In the genomic region with DNA sequence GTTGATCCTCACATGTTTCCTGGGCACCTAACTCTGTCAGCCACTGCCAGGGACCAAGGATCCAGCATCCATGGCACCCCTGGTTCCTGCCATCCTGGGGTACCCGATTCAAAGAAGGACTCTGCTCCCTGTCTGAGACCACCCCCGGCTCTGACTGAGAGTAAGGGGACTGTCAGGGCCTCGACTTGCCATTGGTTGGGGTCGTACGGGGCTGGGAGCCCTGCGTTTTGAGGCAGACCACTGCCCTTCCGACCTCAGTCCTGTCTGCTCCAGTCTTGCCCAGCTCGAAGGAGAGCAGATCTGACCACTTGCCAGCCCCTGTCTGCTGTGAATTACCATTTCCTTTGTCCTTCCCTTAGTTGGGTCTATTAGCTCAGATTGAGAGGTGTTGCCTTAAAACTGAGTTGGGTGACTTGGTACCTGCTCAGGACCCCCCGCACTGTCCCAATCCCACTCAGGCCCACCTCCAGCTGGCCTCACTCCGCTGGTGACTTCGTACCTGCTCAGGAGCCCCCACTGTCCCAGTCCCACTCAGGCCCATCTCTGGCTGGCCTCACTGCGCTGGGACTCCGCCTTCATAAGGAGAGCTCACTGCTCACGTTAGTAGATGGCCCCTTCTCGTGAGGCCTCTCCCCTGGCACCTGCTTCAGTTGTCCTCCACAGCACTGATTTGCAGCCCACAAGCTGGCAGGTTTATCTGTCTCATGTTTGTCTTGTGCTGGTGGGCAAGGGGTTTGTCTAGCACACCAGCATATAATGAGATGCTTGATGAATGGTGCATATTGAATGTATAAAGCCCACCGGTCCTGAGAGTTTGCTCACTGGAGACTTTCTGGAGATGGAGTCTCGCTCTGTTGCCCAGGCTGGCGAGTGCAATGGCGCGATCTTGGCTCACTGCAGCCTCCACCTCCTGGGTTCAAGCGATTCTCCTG, we compare ENCODE assay signal across 12 cellular contexts. TPM values are rescaled to one million over a fixed set of nuclear protein-coding genes. Genes with fewer than 3 reads are reported as not detected.
DNase-seq lines count a peak whose midpoint lies in the region; ATAC-seq, FAIRE-seq and TF ChIP-seq lines count a peak whose summit lies in the region.
"Had no signal": no experiment of that assay in that cellular context is flagged by ENCODE, and none has a peak within 500 bp of the region (broad histone marks: within the 10 kb centered on the region; RNA-seq: fewer than 3 reads in every experiment).

No MANE protein-coding gene starts in this region.

- no peaks in the 10 kb centered on the region for H3K27me3 ChIP-seq in endothelial cell of umbilical vein (ENCODE audit: control insufficient read depth in 2 of 2, insufficient read depth in 2 of 2, low read length in 2 of 2)
- H3K27me3 ChIP-seq in upper lobe of left lung: no peaks in the 10 kb centered on the region
- no peaks in the 10 kb centered on the region for H3K27me3 ChIP-seq in heart left ventricle
- H3K27me3 ChIP-seq: tibial artery had no signal

- no peaks in the 10 kb centered on the region for H3K27me3 Mint-ChIP-seq in activated naive CD4-positive, alpha-beta T cell treated with anti-CD3 and anti-CD28 coated beads, Interleukin-2, amount 50 U/mL, for 24 hours
- H3K27me3 Mint-ChIP-seq in T-cell: no peaks in the 10 kb centered on the region
- no peaks in the 10 kb centered on the region for H3K27me3 Mint-ChIP-seq in stimulated activated memory B cell treated with anti-CD40 and anti-IgM and Interleukin-4, amounts not matched to agents 10 μg/mL and 1 μg/mL and 100 μg/mL, for 72 hours

- no peaks in the 10 kb centered on the region for H3K9me3 Mint-ChIP-seq in activated naive CD4-positive, alpha-beta T cell treated with anti-CD3 and anti-CD28 coated beads, Interleukin-2, amount 50 U/mL, for 24 hours
- H3K9me3 Mint-ChIP-seq in T-cell: no peaks in the 10 kb centered on the region
- H3K9me3 Mint-ChIP-seq in stimulated activated memory B cell treated with anti-CD40 and anti-IgM and Interleukin-4, amounts not matched to agents 10 μg/mL and 1 μg/mL and 100 μg/mL, for 72 hours: no peaks in the 10 kb centered on the region

- H3K36me3 ChIP-seq in endothelial cell of umbilical vein (ENCODE audit: control insufficient read depth in 2 of 2, extremely low read depth in 1 of 2, insufficient read depth in 2 of 2, low read length in 2 of 2) (peaks cover 14 to 30% of the 10 kb centered on the region in 2 experiments), upper lobe of left lung (peaks cover 12 to 54% (median 41%) of the 10 kb centered on the region in 4 donors), heart left ventricle (peaks cover 0 to 62% (median 48%) of the 10 kb centered on the region in 9 donors)

- H3K4me1 ChIP-seq in endothelial cell of umbilical vein (ENCODE audit: control insufficient read depth, extremely low read depth, insufficient read depth, low read length) (peaks cover 25% of the 10 kb centered on the region), upper lobe of left lung (peaks cover 30 to 45% (median 31%) of the 10 kb centered on the region in 4 donors), heart left ventricle (peaks cover 9 to 47% (median 33%) of the 10 kb centered on the region in 12 donors)

- H2AFZ ChIP-seq in endothelial cell of umbilical vein (ENCODE audit: low read depth, low read length): no peak overlapping the region

- H3K4me1 Mint-ChIP-seq in activated naive CD4-positive, alpha-beta T cell treated with anti-CD3 and anti-CD28 coated beads, Interleukin-2, amount 50 U/mL, for 24 hours: peaks cover 36% of the 10 kb centered on the region
- peaks cover 56 to 62% (median 57%) of the 10 kb centered on the region in 3 donors for H3K4me1 Mint-ChIP-seq in T-cell
- peaks cover 61% of the 10 kb centered on the region for H3K4me1 Mint-ChIP-seq in stimulated activated memory B cell treated with anti-CD40 and anti-IgM and Interleukin-4, amounts not matched to agents 10 μg/mL and 1 μg/mL and 100 μg/mL, for 72 hours

- intact Hi-C loops in endothelial cell of umbilical vein (cut with micrococcal nuclease) (loop anchor here (10.0 kb wide), 2 partner anchors 215 to 245 kb away; a partner anchor contains a TSS), heart left ventricle (cut with DNase I) (loop anchor here in 2 of 10 donors (10.0 kb wide), 2 partner anchors 85 to 245 kb away; no protein-coding TSS in a partner anchor)

- no peak for DNase-seq in activated naive CD4-positive, alpha-beta T cell treated with Interleukin-2 at 50 U/mL for 16 hours
- DNase-seq in T-cell (no peak), endothelial cell of umbilical vein (ENCODE audit: low read depth, low spot score) (no peak), upper lobe of left lung (no peak), heart left ventricle (no peak)
- DNase-seq: SHP77 treated with DMSO at 0.1 percent for 48 hours, tibial artery had no signal

- no peak for ATAC-seq in T-cell (replicated peaks in 1 of 4)
- ATAC-seq in stimulated activated memory B cell treated with anti-CD40 and anti-IgM and Interleukin-4, amounts not matched to agents 10 μg/mL and 1 μg/mL and 100 μg/mL, for 72 hours: no peak
- no peak for ATAC-seq in upper lobe of left lung (ENCODE audit: low FRiP score in 2 of 2)
- ATAC-seq in heart left ventricle: no peak
- ATAC-seq in HG03139 (IDR thresholded peaks at IDR 0.05; ENCODE audit: unreplicated experiment): no peak
- ATAC-seq: sciatic nerve had no signal

- no peak for TF ChIP-seq CTCF in endothelial cell of umbilical vein (IDR thresholded peaks at IDR 0.05; ENCODE audit: extremely low read depth in 1 of 2, insufficient read depth in 1 of 2, low read depth in 1 of 2, low read length in 2 of 2)
- TF ChIP-seq CTCF in upper lobe of left lung (IDR thresholded peaks at IDR 0.05): no peak
- no peak for TF ChIP-seq CTCF in heart left ventricle (IDR thresholded peaks at IDR 0.05)

- dilution Hi-C loops in endothelial cell of umbilical vein (cut with MboI; ENCODE audit: extremely low pct_ligation_motif_present, low sequenced_read_pairs): no loop called here

- peaks cover 41% of the 10 kb centered on the region for H3K79me2 ChIP-seq in endothelial cell of umbilical vein (ENCODE audit: control insufficient read depth, insufficient read depth, low read length)

- no peak overlapping the region for H3K27ac ChIP-seq in endothelial cell of umbilical vein (ENCODE audit: insufficient read depth, low read depth, low read length)
- H3K27ac ChIP-seq in upper lobe of left lung: no peak overlapping the region
- H3K27ac ChIP-seq in heart left ventricle: no peak overlapping the region
- H3K27ac ChIP-seq: tibial artery had no signal

- WGBS in upper lobe of left lung, 2 donors: 87% methylated on average over 13 to 21 of the region's 21 CpGs
- 81 to 86% (median 83%) methylated on average over 20 to 21 of the region's 21 CpGs for WGBS in heart left ventricle, 4 donors

- POLR2A ChIA-PET in T-cell (lab: Charles Lee): interaction anchor here in 1 of 2 donors (0.7 kb wide), 1 partner anchor 18 kb away, joined by 3 read pairs; no protein-coding TSS in a partner anchor
- POLR2A ChIA-PET in endothelial cell of umbilical vein (lab: Charles Lee): interaction anchor here (0.5 to 1.4 kb wide), 4 partner anchors 14 to 246 kb away, joined by 3 to 5 read pairs (median 4); a partner anchor contains a TSS

- H3K9ac ChIP-seq in endothelial cell of umbilical vein (replicated peaks; ENCODE audit: extremely low read depth, insufficient read depth, low read length): no peak overlapping the region

- H3K27ac Mint-ChIP-seq in activated naive CD4-positive, alpha-beta T cell treated with anti-CD3 and anti-CD28 coated beads, Interleukin-2, amount 50 U/mL, for 24 hours: peak overlapping the region; percentile 80
- peak overlapping the region; percentile 45 to 55 for H3K27ac Mint-ChIP-seq in T-cell
- H3K27ac Mint-ChIP-seq in stimulated activated memory B cell treated with anti-CD40 and anti-IgM and Interleukin-4, amounts not matched to agents 10 μg/mL and 1 μg/mL and 100 μg/mL, for 72 hours: peak overlapping the region; percentile 52

- no peak overlapping the region for H3K4me3 ChIP-seq in endothelial cell of umbilical vein (replicated peaks in 1 of 3; ENCODE audit: insufficient read depth in 1 of 3, low read depth in 1 of 3, low read length in 3 of 3)
- H3K4me3 ChIP-seq in upper lobe of left lung: no peak overlapping the region
- no peak overlapping the region for H3K4me3 ChIP-seq in heart left ventricle
- H3K4me3 ChIP-seq: tibial artery had no signal

- no peak for FAIRE-seq in endothelial cell of umbilical vein (lab: Jason Lieb, UNC)

- H3K9me1 ChIP-seq in endothelial cell of umbilical vein (replicated peaks; ENCODE audit: control insufficient read depth, extremely low read depth, insufficient read depth, low read length): no peaks in the 10 kb centered on the region

- no peak overlapping the region for H3K4me2 ChIP-seq in endothelial cell of umbilical vein (ENCODE audit: insufficient read depth, low read length)

- H3K36me3 Mint-ChIP-seq in activated naive CD4-positive, alpha-beta T cell treated with anti-CD3 and anti-CD28 coated beads, Interleukin-2, amount 50 U/mL, for 24 hours: peaks cover 29% of the 10 kb centered on the region
- H3K36me3 Mint-ChIP-seq in T-cell: peaks cover 36% of the 10 kb centered on the region
- peaks cover 53% of the 10 kb centered on the region for H3K36me3 Mint-ChIP-seq in stimulated activated memory B cell treated with anti-CD40 and anti-IgM and Interleukin-4, amounts not matched to agents 10 μg/mL and 1 μg/mL and 100 μg/mL, for 72 hours

- H3K9me3 ChIP-seq in endothelial cell of umbilical vein (replicated peaks; ENCODE audit: control insufficient read depth, insufficient read depth, low read length) (no peaks in the 10 kb centered on the region), upper lobe of left lung (no peaks in the 10 kb centered on the region), heart left ventricle (no peaks in the 10 kb centered on the region)
- H3K9me3 ChIP-seq: tibial artery had no signal

- peaks cover 4% of the 10 kb centered on the region for H4K20me1 ChIP-seq in endothelial cell of umbilical vein (replicated peaks; ENCODE audit: control insufficient read depth, extremely low read depth, insufficient read depth, low read length)

- BruUV-seq in endothelial cell of umbilical vein (replicated peaks; lab: Mats Ljungman, UMichigan): no TSS peak

- TF ChIP-seq EP300 in upper lobe of left lung (IDR thresholded peaks at IDR 0.05): no peak

- TF ChIP-seq POLR2A in endothelial cell of umbilical vein (IDR thresholded peaks at IDR 0.05; ENCODE audit: low read depth, low read length) (peak; percentile 40), upper lobe of left lung (IDR thresholded peaks at IDR 0.05) (no peak), heart left ventricle (IDR thresholded peaks at IDR 0.05) (no peak)

- H3K4me3 Mint-ChIP-seq in activated naive CD4-positive, alpha-beta T cell treated with anti-CD3 and anti-CD28 coated beads, Interleukin-2, amount 50 U/mL, for 24 hours: peak overlapping the region; percentile 70
- H3K4me3 Mint-ChIP-seq in T-cell: peak overlapping the region in 2 of 3 donors; percentile 44 to 45
- peak overlapping the region; percentile 27 for H3K4me3 Mint-ChIP-seq in stimulated activated memory B cell treated with anti-CD40 and anti-IgM and Interleukin-4, amounts not matched to agents 10 μg/mL and 1 μg/mL and 100 μg/mL, for 72 hours

- CTCF ChIA-PET in T-cell (lab: Charles Lee): interaction anchor here in 1 of 2 donors (0.9 kb wide), 1 partner anchor 10 kb away, joined by 3 read pairs; no protein-coding TSS in a partner anchor
- CTCF ChIA-PET in endothelial cell of umbilical vein (lab: Charles Lee): interaction anchor here (1.1 to 1.9 kb wide), 2 partner anchors 88 to 98 kb away, joined by 3 to 8 read pairs; no protein-coding TSS in a partner anchor

RNA-seq across cellular contexts. Expression of a gene that starts 3.9 kb away (rescaled TPM):
- 1,000 to 10,000 TPM; 3,465 to 4,436 (median 4,286) TPM for total RNA-seq in T-cell
- total RNA-seq in endothelial cell of umbilical vein: 1,738 and 1,872 TPM in 2 replicates
- polyA plus RNA-seq in endothelial cell of umbilical vein: 3,435 and 4,297 TPM in 2 replicates
- polyA plus RNA-seq in endothelial cell of umbilical vein (2011; cell fraction: cytosol; rRNA removed): 1,210 and 1,373 TPM in 2 replicates
- 305 and 363 TPM in 2 replicates for polyA plus RNA-seq in endothelial cell of umbilical vein (2011; cell fraction: nucleus; rRNA removed)
- 1,144 and 2,986 TPM in 2 replicates for polyA plus RNA-seq in endothelial cell of umbilical vein (2012)
- polyA minus RNA-seq in endothelial cell of umbilical vein: 326 and 442 TPM in 2 replicates
- 1,684 TPM for polyA minus RNA-seq in endothelial cell of umbilical vein (2011; cell fraction: cytosol; rRNA and poly(A)+ RNA removed)
- 64.9 and 129 TPM in 2 replicates for polyA minus RNA-seq in endothelial cell of umbilical vein (2011; cell fraction: nucleus; rRNA and poly(A)+ RNA removed)
- 1,000 to 10,000 TPM in 2 of 6 donors, 100 to 1,000 TPM in 4; 308 to 1,892 (median 534) TPM for total RNA-seq in upper lobe of left lung
- total RNA-seq in heart left ventricle: 1,000 to 10,000 TPM in 1 of 9 donors, 100 to 1,000 TPM in 8; 196 to 1,019 (median 565) TPM
- 1,000 to 10,000 TPM in 1 of 2 donors, 100 to 1,000 TPM in 1; 768 to 1,391 TPM for polyA plus RNA-seq in heart left ventricle

RNA-seq across cellular contexts. Expression of a gene that starts 5.6 kb away (rescaled TPM):
- 10 to 100 TPM; 10.8 to 23.2 (median 20.0) TPM for total RNA-seq in T-cell
- total RNA-seq in endothelial cell of umbilical vein: 0.35 TPM in 1 of 2 replicates, not detected in the other
- 0.18 TPM in 1 of 2 replicates, not detected in the other for polyA plus RNA-seq in endothelial cell of umbilical vein
- polyA plus RNA-seq in endothelial cell of umbilical vein (2011; cell fraction: cytosol; rRNA removed): not detected in 2 replicates
- not detected in 2 replicates for polyA plus RNA-seq in endothelial cell of umbilical vein (2011; cell fraction: nucleus; rRNA removed)
- not detected in 2 replicates for polyA plus RNA-seq in endothelial cell of umbilical vein (2012)
- polyA minus RNA-seq in endothelial cell of umbilical vein: not detected in 2 replicates
- polyA minus RNA-seq in endothelial cell of umbilical vein (2011; cell fraction: cytosol; rRNA and poly(A)+ RNA removed): 22.5 TPM
- not detected in 2 replicates for polyA minus RNA-seq in endothelial cell of umbilical vein (2011; cell fraction: nucleus; rRNA and poly(A)+ RNA removed)
- 10 to 100 TPM; 22.0 to 54.6 (median 36.0) TPM for total RNA-seq in upper lobe of left lung
- 1 to 10 TPM in 2 of 9 donors, under 1 TPM in 5, not detected in 2; 0.35 to 2.2 (median 0.56) TPM for total RNA-seq in heart left ventricle
- not detected for polyA plus RNA-seq in heart left ventricle

RNA-seq across cellular contexts. Expression of a gene that starts 13.0 kb away (rescaled TPM):
- total RNA-seq in T-cell (not detected), endothelial cell of umbilical vein (not detected in 2 replicates), upper lobe of left lung (10 to 100 TPM in 4 of 6 donors, 1 to 10 TPM in 1, under 1 TPM in 1; 0.92 to 48.6 (median 20.9) TPM), heart left ventricle (not detected)
- polyA plus RNA-seq in endothelial cell of umbilical vein (not detected in 2 replicates), heart left ventricle (not detected)
- not detected in 2 replicates for polyA plus RNA-seq in endothelial cell of umbilical vein (2011; cell fraction: cytosol; rRNA removed)
- 0.32 TPM in 1 of 2 replicates, not detected in the other for polyA plus RNA-seq in endothelial cell of umbilical vein (2011; cell fraction: nucleus; rRNA removed)
- polyA plus RNA-seq in endothelial cell of umbilical vein (2012): not detected in 2 replicates
- polyA minus RNA-seq in endothelial cell of umbilical vein: not detected in 2 replicates
- polyA minus RNA-seq in endothelial cell of umbilical vein (2011; cell fraction: cytosol; rRNA and poly(A)+ RNA removed): not detected
- polyA minus RNA-seq in endothelial cell of umbilical vein (2011; cell fraction: nucleus; rRNA and poly(A)+ RNA removed): not detected in 2 replicates
- total RNA-seq: NCI-H460, sciatic nerve had no signal

RNA-seq across cellular contexts. Expression of a gene that starts 17.9 kb away (rescaled TPM):
- total RNA-seq in T-cell (10 to 100 TPM; 27.5 to 75.2 (median 35.1) TPM), endothelial cell of umbilical vein (244 and 257 TPM in 2 replicates), upper lobe of left lung (10 to 100 TPM in 5 of 6 donors, 1 to 10 TPM in 1; 6.5 to 31.6 (median 19.0) TPM), heart left ventricle (10 to 100 TPM; 16.5 to 51.8 (median 29.1) TPM)
- polyA plus RNA-seq in endothelial cell of umbilical vein (176 and 183 TPM in 2 replicates), heart left ventricle (10 to 100 TPM; 10.9 to 27.3 TPM)
- polyA plus RNA-seq in endothelial cell of umbilical vein (2011; cell fraction: cytosol; rRNA removed): 229 and 241 TPM in 2 replicates
- polyA plus RNA-seq in endothelial cell of umbilical vein (2011; cell fraction: nucleus; rRNA removed): 60.3 and 79.3 TPM in 2 replicates
- polyA plus RNA-seq in endothelial cell of umbilical vein (2012): 69.9 and 111 TPM in 2 replicates
- polyA minus RNA-seq in endothelial cell of umbilical vein: 50.8 and 52.2 TPM in 2 replicates
- 321 TPM for polyA minus RNA-seq in endothelial cell of umbilical vein (2011; cell fraction: cytosol; rRNA and poly(A)+ RNA removed)
- 11.8 and 16.4 TPM in 2 replicates for polyA minus RNA-seq in endothelial cell of umbilical vein (2011; cell fraction: nucleus; rRNA and poly(A)+ RNA removed)

RNA-seq across cellular contexts. Expression of a gene that starts 19.4 kb away (rescaled TPM):
- total RNA-seq in T-cell (under 1 TPM in 2 of 5 donors, not detected in 3; 0.53 to 0.96 TPM), endothelial cell of umbilical vein (not detected in 2 replicates), upper lobe of left lung (under 1 TPM in 2 of 6 donors, not detected in 4; 0.20 to 0.34 TPM), heart left ventricle (under 1 TPM in 2 of 9 donors, not detected in 7; 0.11 to 0.43 TPM)
- polyA plus RNA-seq in endothelial cell of umbilical vein (0.11 TPM in 1 of 2 replicates, not detected in the other), heart left ventricle (under 1 TPM in 1 of 2 donors, not detected in 1; 0.25 TPM)
- 0.06 and 0.12 TPM in 2 replicates for polyA plus RNA-seq in endothelial cell of umbilical vein (2011; cell fraction: cytosol; rRNA removed)
- polyA plus RNA-seq in endothelial cell of umbilical vein (2011; cell fraction: nucleus; rRNA removed): 0.20 and 0.22 TPM in 2 replicates
- not detected in 2 replicates for polyA plus RNA-seq in endothelial cell of umbilical vein (2012)
- polyA minus RNA-seq in endothelial cell of umbilical vein: not detected in 2 replicates
- polyA minus RNA-seq in endothelial cell of umbilical vein (2011; cell fraction: cytosol; rRNA and poly(A)+ RNA removed): 1.8 TPM
- not detected in 2 replicates for polyA minus RNA-seq in endothelial cell of umbilical vein (2011; cell fraction: nucleus; rRNA and poly(A)+ RNA removed)
